ENCODE assay signal across 13 cellular contexts in the genomic region with DNA sequence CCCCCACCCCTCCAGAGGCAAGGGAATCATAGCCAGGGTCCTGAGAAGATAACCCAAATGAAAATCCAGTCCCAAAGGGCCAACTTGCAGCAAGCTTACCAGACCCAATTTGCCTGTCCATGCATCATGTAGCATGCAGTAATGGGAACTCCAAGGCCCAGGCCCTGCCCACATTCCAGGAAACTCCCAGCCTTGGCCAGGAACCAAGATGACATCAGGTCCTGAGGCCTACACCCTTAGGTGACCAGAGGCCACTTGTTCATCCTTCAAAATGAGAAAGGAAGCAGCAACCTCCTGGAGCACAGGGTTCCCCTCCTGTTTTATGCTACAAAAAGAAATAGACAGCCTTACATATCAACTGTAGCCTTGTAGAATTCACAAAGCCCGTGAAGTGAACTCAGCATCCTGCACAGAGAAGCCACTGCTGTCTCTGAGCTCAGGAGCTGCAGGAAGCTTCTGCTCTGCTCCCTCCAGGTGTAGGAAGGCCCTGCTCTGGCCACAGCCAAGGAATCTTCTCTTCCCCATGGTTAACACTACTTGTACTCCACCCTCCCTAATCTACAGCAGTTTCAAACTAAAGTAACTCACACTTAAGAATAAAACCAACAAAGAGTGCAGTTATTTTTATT. TPM values are rescaled to one million over a fixed set of nuclear protein-coding genes. Genes with fewer than 3 reads are reported as not detected.
A peak's percentile ranks its signal among the peaks of the same experiment; 100 is the strongest.
DNase-seq lines count a peak whose midpoint lies in the region; ATAC-seq and TF ChIP-seq lines count a peak whose summit lies in the region.
"Had no signal": no experiment of that assay in that cellular context is flagged by ENCODE, and none has a peak within 500 bp of the region (broad histone marks: within the 10 kb centered on the region; RNA-seq: fewer than 3 reads in every experiment).

No MANE protein-coding gene starts in this region.

- peak; percentile 73 to 99 (median 88) for ATAC-seq in right lobe of liver
- no peak for ATAC-seq in stimulated activated naive CD8-positive, alpha-beta T cell treated with anti-CD3 and anti-CD28 coated beads, Interleukin-15, Interleukin-2, amounts not matched to agents 100 U/mL and 50 U/mL, for 24 hours

- H3K4me3 ChIP-seq in LNCaP clone FGC (ENCODE audit: low read depth, low read length) (no peak overlapping the region), right lobe of liver (no peak overlapping the region)
- H3K4me3 ChIP-seq: skin epidermis, tibial artery had no signal

- TF ChIP-seq CTCF in LNCaP clone FGC (IDR thresholded peaks at IDR 0.05; ENCODE audit: control insufficient read depth, extremely low read depth, insufficient read depth) (no peak), right lobe of liver (IDR thresholded peaks at IDR 0.05) (no peak)

- intact Hi-C loops in right lobe of liver (cut with DNase I): no loop called here

- H3K27ac ChIP-seq in right lobe of liver: no peak overlapping the region
- H3K27ac ChIP-seq: skin epidermis, tibial artery had no signal

- no peaks in the 10 kb centered on the region for H3K36me3 ChIP-seq in right lobe of liver
- H3K36me3 ChIP-seq: tibial artery had no signal

- H3K27me3 ChIP-seq in right lobe of liver: no peaks in the 10 kb centered on the region
- H3K27me3 ChIP-seq: tibial artery had no signal

- H3K4me1 ChIP-seq in right lobe of liver: no peaks in the 10 kb centered on the region

- DNase-seq in A172 (ENCODE audit: low spot score) (peak; percentile 90), LNCaP clone FGC (ENCODE audit: low read depth) (peak; percentile 63), dermis blood vessel endothelial cell (peak; percentile 90), right lobe of liver (peak; percentile 56 to 77 (median 66)), NCI-H1417 (lab: John Stamatoyannopoulos, UW) (no peak), T1000 (lab: John Stamatoyannopoulos, UW) (no peak), NCI-H2171 treated with DMSO at 0.1 percent for 48 hours (lab: John Stamatoyannopoulos, UW) (no peak)
- DNase-seq in stimulated activated naive CD8-positive, alpha-beta T cell treated with anti-CD3 and anti-CD28 coated beads, Interleukin-15, Interleukin-2, amounts not matched to agents 100 U/mL and 50 U/mL, for 24 hours: no peak
- DNase-seq: activated T-cell treated with anti-CD3 and anti-CD28 coated beads for 4 hours, glutamatergic neuron had no signal

- no peaks in the 10 kb centered on the region for H3K9me3 ChIP-seq in right lobe of liver
- H3K9me3 ChIP-seq: tibial artery had no signal

- no peak for TF ChIP-seq POLR2A in right lobe of liver (IDR thresholded peaks at IDR 0.05)

- WGBS in right lobe of liver (ENCODE audit: insufficient coverage, low coverage, low lambda C conversion rate, missing lambda C conversion rate): 71% methylated on average over 1 of the region's 1 CpG

RNA-seq across cellular contexts. Expression of a gene that starts 30.3 kb away (rescaled TPM):
- total RNA-seq in A172 (2014; rRNA removed; shearing (Covaris generic)): 21.4 and 23.1 TPM in 2 replicates
- 223 and 285 TPM in 2 replicates for total RNA-seq in dermis blood vessel endothelial cell
- 10 to 100 TPM; 24.9 to 55.5 (median 40.0) TPM for total RNA-seq in right lobe of liver
- total RNA-seq: B cell had no signal

Comparison
In these comparisons a context has a peak if more than half of its experiments do, and no peak if none do; other contexts are left out.
1. DNase-seq: peak in A172 (single experiment), LNCaP clone FGC (single experiment), dermis blood vessel endothelial cell (single experiment) and right lobe of liver (3 of 3); none in stimulated activated naive CD8-positive, alpha-beta T cell treated with anti-CD3 and anti-CD28 coated beads, Interleukin-15, Interleukin-2, amounts not matched to agents 100 U/mL and 50 U/mL, for 24 hours (single experiment), NCI-H1417 (0 of 3), T1000 (single experiment) and NCI-H2171 treated with DMSO at 0.1 percent for 48 hours (single experiment).